In genomic region chr2:18521084-18521483, GRCh38 we compare ENCODE assay signal across 10 cellular contexts. TPM values are rescaled to one million over a fixed set of nuclear protein-coding genes. Genes with fewer than 3 reads are reported as not detected.
A peak's percentile ranks its signal among the peaks of the same experiment; 100 is the strongest.
DNase-seq lines count a peak whose midpoint lies in the region; ATAC-seq and TF ChIP-seq lines count a peak whose summit lies in the region.
"Had no signal": no experiment of that assay in that cellular context is flagged by ENCODE, and none has a peak within 500 bp of the region (broad histone marks: within the 10 kb centered on the region; RNA-seq: fewer than 3 reads in every experiment).

No MANE protein-coding gene starts in this region.

- no peak overlapping the region for H2BK15ac ChIP-seq in mesendoderm (replicated peaks; ENCODE audit: low read depth)

- no peak overlapping the region for H2AK5ac ChIP-seq in mesendoderm (ENCODE audit: low read length)

- TF ChIP-seq CTCF in thoracic aorta (IDR thresholded peaks at IDR 0.05) = no peak

- H3K18ac ChIP-seq in mesendoderm (ENCODE audit: low read length) = no peak overlapping the region

- no peaks in the 10 kb centered on the region for H3K9me3 Mint-ChIP-seq in stimulated activated naive CD8-positive, alpha-beta T cell treated with anti-CD3 and anti-CD28 coated beads, Interleukin-15, amount 100 ng/mL, for 72 hours
- H3K9me3 Mint-ChIP-seq: HFFc6 had no signal

- H3K4ac ChIP-seq in mesendoderm (ENCODE audit: low read depth, low read length) = no peak overlapping the region

- intact Hi-C loops in Right ventricle myocardium superior (cut with DNase I) = loop anchor here (5.0 kb wide), 3 partner anchors 221 to 1341 kb away; no protein-coding TSS in a partner anchor

- H3K4me2 ChIP-seq in mesendoderm (ENCODE audit: low read length) = no peak overlapping the region
- H3K4me2 ChIP-seq: KMS-11 had no signal

- peaks cover 33% of the 10 kb centered on the region for H3K27me3 Mint-ChIP-seq in T-helper 17 cell
- peaks cover 24% of the 10 kb centered on the region for H3K27me3 Mint-ChIP-seq in stimulated activated naive CD8-positive, alpha-beta T cell treated with anti-CD3 and anti-CD28 coated beads, Interleukin-15, amount 100 ng/mL, for 72 hours

- H2BK5ac ChIP-seq in mesendoderm (ENCODE audit: low read length) = no peak overlapping the region

- no CpG with 5 or more reads among the region's 7 CpGs for WGBS in mesendoderm (ENCODE audit: extremely low coverage, insufficient coverage, low lambda C conversion rate)

- H3K27ac ChIP-seq in mesendoderm (ENCODE audit: low read depth, low read length) (no peak overlapping the region), thoracic aorta (peak overlapping the region; percentile 24 to 62)
- H3K27ac ChIP-seq: KMS-11 had no signal

- H4K5ac ChIP-seq in mesendoderm (ENCODE audit: low read length) = no peak overlapping the region

- ATAC-seq in T-helper 17 cell (no peak), Right ventricle myocardium superior (ENCODE audit: poor library complexity) (peak; percentile 61), thoracic aorta (ENCODE audit: insufficient number of reproducible peaks, low FRiP score, low read depth) (no peak)
- no peak for ATAC-seq in stimulated activated naive CD8-positive, alpha-beta T cell treated with anti-CD3 and anti-CD28 coated beads, Interleukin-15, amount 100 ng/mL, for 72 hours

- no peaks in the 10 kb centered on the region for H3K79me1 ChIP-seq in mesendoderm (ENCODE audit: low read length)

- H3K27me3 ChIP-seq in mesendoderm (ENCODE audit: insufficient read depth, low read length, poor library complexity) (no peaks in the 10 kb centered on the region), thoracic aorta (replicated peaks; ENCODE audit: insufficient read depth) (no peaks in the 10 kb centered on the region)
- H3K27me3 ChIP-seq: MG63 had no signal

- H3K4me3 ChIP-seq in mesendoderm (ENCODE audit: low read length) (no peak overlapping the region), thoracic aorta (no peak overlapping the region)
- H3K4me3 ChIP-seq: MG63 had no signal

- H3K4me3 Mint-ChIP-seq in T-helper 17 cell = no peak overlapping the region
- no peak overlapping the region for H3K4me3 Mint-ChIP-seq in stimulated activated naive CD8-positive, alpha-beta T cell treated with anti-CD3 and anti-CD28 coated beads, Interleukin-15, amount 100 ng/mL, for 72 hours

- peak overlapping the region; percentile 2 for H3K27ac Mint-ChIP-seq in T-helper 17 cell
- H3K27ac Mint-ChIP-seq in stimulated activated naive CD8-positive, alpha-beta T cell treated with anti-CD3 and anti-CD28 coated beads, Interleukin-15, amount 100 ng/mL, for 72 hours = no peak overlapping the region
- H3K27ac Mint-ChIP-seq: HFFc6 had no signal

- H3K9me3 ChIP-seq in T-helper 17 cell (ENCODE audit: control insufficient read depth, low read length, poor library complexity, severe bottlenecking) = no peaks in the 10 kb centered on the region
- H3K9me3 ChIP-seq in thoracic aorta = no peaks in the 10 kb centered on the region
- H3K9me3 ChIP-seq: MG63 had no signal

- no peak overlapping the region for H4K8ac ChIP-seq in mesendoderm (ENCODE audit: low read depth, low read length)

- H3K9ac ChIP-seq in mesendoderm (ENCODE audit: low read length) = peak overlapping the region; percentile 17
- H3K9ac ChIP-seq: KMS-11 had no signal

- H3K36me3 Mint-ChIP-seq in T-helper 17 cell (ENCODE audit: low read depth) = no peaks in the 10 kb centered on the region

- H3K36me3 ChIP-seq in mesendoderm (ENCODE audit: control insufficient read depth, insufficient read depth, low read length) (no peaks in the 10 kb centered on the region), thoracic aorta (no peaks in the 10 kb centered on the region)
- H3K36me3 ChIP-seq: MG63 had no signal

- DNase-seq in T-helper 17 cell (no peak), Right ventricle myocardium superior (no peak), mesendoderm (no peak), thoracic aorta (ENCODE audit: low spot score) (no peak), NCI-H1694 (lab: John Stamatoyannopoulos, UW) (no peak)
- DNase-seq in stimulated activated naive CD8-positive, alpha-beta T cell treated with anti-CD3 and anti-CD28 coated beads, Interleukin-15, amount 100 ng/mL, for 72 hours = no peak
- DNase-seq in activated T-cell treated with anti-CD3 and anti-CD28 coated beads, Interleukin-2, amount 50 U/mL, for 1 hour = no peak

- H3K23ac ChIP-seq in mesendoderm (ENCODE audit: low read length) = no peak overlapping the region

- H3K56ac ChIP-seq in mesendoderm (ENCODE audit: low read length) = peak overlapping the region; percentile 44

- H3K4me1 ChIP-seq in mesendoderm (ENCODE audit: control insufficient read depth, low read depth, low read length) = no peaks in the 10 kb centered on the region
- peaks cover 10 to 52% of the 10 kb centered on the region in 2 donors for H3K4me1 ChIP-seq in thoracic aorta (ENCODE audit: control insufficient read depth in 1 of 2, low read depth in 2 of 2)

- peaks cover 2% of the 10 kb centered on the region for H3K4me1 Mint-ChIP-seq in T-helper 17 cell
- no peaks in the 10 kb centered on the region for H3K4me1 Mint-ChIP-seq in stimulated activated naive CD8-positive, alpha-beta T cell treated with anti-CD3 and anti-CD28 coated beads, Interleukin-15, amount 100 ng/mL, for 72 hours

- no peaks in the 10 kb centered on the region for H3K79me2 ChIP-seq in mesendoderm (ENCODE audit: control insufficient read depth, insufficient read depth, low read length)

- no peak overlapping the region for H2BK120ac ChIP-seq in mesendoderm (ENCODE audit: low read depth, low read length)

RNA-seq across cellular contexts. Expression of gene RDH14, which starts 39.4 kb away (rescaled TPM):
- 10 to 100 TPM in 1 of 2 donors, 1 to 10 TPM in 1; 8.7 to 10.1 TPM for total RNA-seq in T-helper 17 cell
- 45.5 TPM for total RNA-seq in Right ventricle myocardium superior
- 18.9 TPM for polyA plus RNA-seq in mesendoderm (2013, experiment 1 of 2)
- 19.3 TPM for polyA plus RNA-seq in mesendoderm (2013, experiment 2 of 2)
- 10 to 100 TPM; 25.7 to 40.8 TPM for total RNA-seq in thoracic aorta
